In genomic region chr11:118410055-118410745, GRCh38 we compare ENCODE assay signal across 16 cellular contexts. TPM values are rescaled to one million over a fixed set of nuclear protein-coding genes. Genes with fewer than 3 reads are reported as not detected.
DNase-seq lines count a peak whose midpoint lies in the region; ATAC-seq and TF ChIP-seq lines count a peak whose summit lies in the region.
"Had no signal": no experiment of that assay in that cellular context is flagged by ENCODE, and none has a peak within 500 bp of the region (broad histone marks: within the 10 kb centered on the region; RNA-seq: fewer than 3 reads in every experiment).

No MANE protein-coding gene starts in this region.

- H3K9me3 ChIP-seq in Caco-2 (no peaks in the 10 kb centered on the region), OCI-LY1 (ENCODE audit: low read length) (no peaks in the 10 kb centered on the region), esophagus squamous epithelium (no peaks in the 10 kb centered on the region), aorta (ENCODE audit: control insufficient read depth, low read length) (no peaks in the 10 kb centered on the region)
- H3K9me3 ChIP-seq: BLaER1 treated with 17β-estradiol and CSF1 and Interleukin-3, amounts not matched to agents 10 nM and 100 nM; ovary had no signal

- no peak overlapping the region for H2AFZ ChIP-seq in OCI-LY1 (ENCODE audit: low read length)

- DNase-seq in Caco-2, result no peak
- DNase-seq in esophagus squamous epithelium (lab: John Stamatoyannopoulos, UW), result no peak
- no peak for DNase-seq in lower leg skin (ENCODE audit: low spot score in 2 of 2)
- DNase-seq in aorta, result no peak
- DNase-seq in left lobe of liver (ENCODE audit: low spot score), result no peak
- DNase-seq: activated B cell treated with CpG ODN at 0.5 μM for 24 hours; mammary epithelial cell; NCI-H1694 treated with DMSO at 0.1 percent for 48 hours; ovary; stimulated activated naive CD4-positive, alpha-beta T cell treated with Interleukin-2 at 50 U/mL for 16 hours had no signal

- H3K36me3 ChIP-seq in Caco-2 (ENCODE audit: control insufficient read depth, insufficient read depth, low read length) (peaks cover 4% of the 10 kb centered on the region), OCI-LY1 (ENCODE audit: insufficient read depth, low read length) (peaks cover 47% of the 10 kb centered on the region), esophagus squamous epithelium (peaks cover 0 to 77% (median 33%) of the 10 kb centered on the region in 3 donors), aorta (ENCODE audit: control insufficient read depth in 1 of 2, insufficient read depth in 2 of 2, low read length in 1 of 2) (peaks cover 0 to 1% of the 10 kb centered on the region in 2 donors)
- H3K36me3 ChIP-seq: ovary had no signal

- CTCF ChIA-PET in Caco-2 (lab: Charles Lee), result interaction anchor here (0.6 to 0.8 kb wide), 3 partner anchors 78 to 483 kb away, joined by 6 to 9 read pairs (median 7); no protein-coding TSS in a partner anchor

- 74 to 82% methylated on average over 7 of the region's 7 CpGs for whole genome bisulfite sequencing in esophagus squamous epithelium, 2 donors
- WGBS in lower leg skin, 2 donors, result 83 to 87% methylated on average over 7 of the region's 7 CpGs
- 60 to 70% methylated on average over 7 of the region's 7 CpGs for WGBS in aorta, 2 donors

- H3K9me2 ChIP-seq in OCI-LY1 (ENCODE audit: low read depth, low read length), result no peaks in the 10 kb centered on the region

- H3K36me3 Mint-ChIP-seq in Caco-2 (ENCODE audit: insufficient read depth, unreplicated experiment), result peaks cover 72% of the 10 kb centered on the region

- H3K9me3 Mint-ChIP-seq in Caco-2 (ENCODE audit: unreplicated experiment), result no peaks in the 10 kb centered on the region
- H3K9me3 Mint-ChIP-seq: activated B cell treated with CpG ODN at 0.5 μM for 24 hours, IgD-negative memory B cell had no signal

- 0 out of 2 replicates have a peak, but pooled peaks cover 5% of the 10 kb centered on the region for H3K4me1 ChIP-seq in Caco-2
- peaks cover 16% of the 10 kb centered on the region for H3K4me1 ChIP-seq in OCI-LY1 (ENCODE audit: insufficient read depth, low read length, severe bottlenecking)
- peaks cover 0 to 2% (median 0%) of the 10 kb centered on the region in 3 donors for H3K4me1 ChIP-seq in esophagus squamous epithelium
- no peaks in the 10 kb centered on the region for H3K4me1 ChIP-seq in aorta (ENCODE audit: control insufficient read depth in 1 of 2, insufficient read depth in 2 of 2, low read length in 2 of 2)

- POLR2A ChIA-PET in Caco-2 (lab: Charles Lee), result interaction anchor here (0.6 kb wide), 1 partner anchor 26 kb away, joined by 5 read pairs; no protein-coding TSS in a partner anchor

- TF ChIP-seq POLR2A in esophagus squamous epithelium (IDR thresholded peaks at IDR 0.05), result no peak
- TF ChIP-seq POLR2A in lower leg skin (IDR thresholded peaks at IDR 0.05), result no peak

- intact Hi-C loops in Caco-2 (cut with micrococcal nuclease; ENCODE audit: unreplicated experiment), result no loop called here
- intact Hi-C loops in esophagus squamous epithelium (cut with DNase I), result no loop called here
- intact Hi-C loops in lower leg skin (cut with DNase I; ENCODE audit: low total_unique reads), result no loop called here
- intact Hi-C loops in aorta (cut with DNase I), result no loop called here

- H3K4me1 Mint-ChIP-seq in Caco-2 (ENCODE audit: low read depth, unreplicated experiment), result peaks cover 15% of the 10 kb centered on the region

- H3K4me2 ChIP-seq in OCI-LY1 (ENCODE audit: low read length), result no peak overlapping the region

- H3K79me2 ChIP-seq in OCI-LY1 (ENCODE audit: insufficient read depth, low read length), result peaks cover 12% of the 10 kb centered on the region

- H3K9ac ChIP-seq in OCI-LY1 (ENCODE audit: low read length), result no peak overlapping the region
- H3K9ac ChIP-seq: BLaER1 treated with 17β-estradiol and CSF1 and Interleukin-3, amounts not matched to agents 10 nM and 100 nM had no signal

- no peaks in the 10 kb centered on the region for H3K27me3 Mint-ChIP-seq in Caco-2 (ENCODE audit: insufficient read depth, unreplicated experiment)
- H3K27me3 Mint-ChIP-seq: activated B cell treated with CpG ODN at 0.5 μM for 24 hours, IgD-negative memory B cell had no signal

- H3K4me3 Mint-ChIP-seq in Caco-2 (ENCODE audit: unreplicated experiment), result no peak overlapping the region
- H3K4me3 Mint-ChIP-seq: activated B cell treated with CpG ODN at 0.5 μM for 24 hours had no signal

- H3K4me3 ChIP-seq in Caco-2 (ENCODE audit: low read depth, low read length), result no peak overlapping the region
- no peak overlapping the region for H3K4me3 ChIP-seq in OCI-LY1 (ENCODE audit: low read depth, low read length, poor library complexity, severe bottlenecking)
- no peak overlapping the region for H3K4me3 ChIP-seq in esophagus squamous epithelium
- no peak overlapping the region for H3K4me3 ChIP-seq in lower leg skin (ENCODE audit: low read depth, poor library complexity, severe bottlenecking)
- H3K4me3 ChIP-seq in aorta (ENCODE audit: low read length in 2 of 2), result no peak overlapping the region
- H3K4me3 ChIP-seq: BLaER1 treated with 17β-estradiol and CSF1 and Interleukin-3, amounts not matched to agents 10 nM and 100 nM; ovary; SK-N-MC had no signal

- BruUV-seq in Caco-2 (replicated peaks; lab: Mats Ljungman, UMichigan), result no TSS peak

- H3F3A ChIP-seq in OCI-LY1 (ENCODE audit: insufficient read depth, low read length), result no peaks in the 10 kb centered on the region

- no peaks in the 10 kb centered on the region for H4K20me1 ChIP-seq in OCI-LY1 (ENCODE audit: insufficient read depth, low read length)

- peak overlapping the region; percentile 21 for H3K27ac Mint-ChIP-seq in Caco-2 (ENCODE audit: unreplicated experiment)
- H3K27ac Mint-ChIP-seq: activated B cell treated with CpG ODN at 0.5 μM for 24 hours had no signal

- H3K27ac ChIP-seq in OCI-LY1 (ENCODE audit: low read depth, low read length, poor library complexity, severe bottlenecking) (peak overlapping the region; percentile 21), esophagus squamous epithelium (no peak overlapping the region), aorta (ENCODE audit: low read depth in 1 of 2, low read length in 2 of 2) (no peak overlapping the region)
- H3K27ac ChIP-seq: BLaER1 treated with 17β-estradiol and CSF1 and Interleukin-3, amounts not matched to agents 10 nM and 100 nM; ovary; SK-N-MC had no signal

- H3K27me3 ChIP-seq in Caco-2 (replicated peaks; ENCODE audit: control insufficient read depth, insufficient read depth, low read length) (no peaks in the 10 kb centered on the region), OCI-LY1 (ENCODE audit: insufficient read depth, low read length) (no peaks in the 10 kb centered on the region), esophagus squamous epithelium (no peaks in the 10 kb centered on the region), aorta (ENCODE audit: control insufficient read depth in 1 of 2, insufficient read depth in 2 of 2, low read length in 1 of 2) (no peaks in the 10 kb centered on the region)
- H3K27me3 ChIP-seq: BLaER1 treated with 17β-estradiol and CSF1 and Interleukin-3, amounts not matched to agents 10 nM and 100 nM; ovary had no signal

- TF ChIP-seq CTCF in Caco-2 (IDR thresholded peaks at IDR 0.05; ENCODE audit: insufficient read depth in 1 of 2, low read depth in 1 of 2, low read length in 1 of 2, severe bottlenecking in 1 of 2, unreplicated experiment in 1 of 2) (no peak), OCI-LY1 (IDR thresholded peaks at IDR 0.05; ENCODE audit: low read length) (no peak), esophagus squamous epithelium (IDR thresholded peaks at IDR 0.05) (no peak), lower leg skin (IDR thresholded peaks at IDR 0.05) (no peak)

- peak; percentile 75 for ATAC-seq in GM18861 (IDR thresholded peaks at IDR 0.05; ENCODE audit: unreplicated experiment)
- peak; percentile 55 for ATAC-seq in HG02678 (IDR thresholded peaks at IDR 0.05; ENCODE audit: unreplicated experiment)
- ATAC-seq in aorta (ENCODE audit: low FRiP score), result no peak
- no peak for ATAC-seq in left lobe of liver

RNA-seq across cellular contexts. Expression of gene ATP5MG, which starts 8.8 kb away (rescaled TPM):
- total RNA-seq in Caco-2 (2022) (537 and 576 TPM in 2 replicates), esophagus squamous epithelium (10 to 100 TPM; 44.2 to 65.0 (median 48.8) TPM), lower leg skin (10 to 100 TPM; 26.7 to 83.6 (median 44.8) TPM), aorta (100 to 1,000 TPM in 1 of 2 donors, 10 to 100 TPM in 1; 98.4 to 107 TPM), left lobe of liver (94.9 TPM)
- 100 to 1,000 TPM; 118 to 256 TPM for polyA plus RNA-seq in aorta

RNA-seq across cellular contexts. Expression of gene KMT2A, which starts 26.1 kb away (rescaled TPM):
- total RNA-seq in Caco-2 (2022) (93.9 and 107 TPM in 2 replicates), esophagus squamous epithelium (10 to 100 TPM; 22.0 to 54.0 (median 29.0) TPM), lower leg skin (10 to 100 TPM; 57.8 to 94.6 (median 63.6) TPM), aorta (100 to 1,000 TPM; 105 to 114 TPM), left lobe of liver (20.4 TPM)
- 10 to 100 TPM in 1 of 2 donors, 1 to 10 TPM in 1; 5.6 to 15.1 TPM for polyA plus RNA-seq in aorta

RNA-seq across cellular contexts. Expression of gene UBE4A, which starts 50.8 kb away (rescaled TPM):
- 103 and 106 TPM in 2 replicates for total RNA-seq in Caco-2 (2022)
- total RNA-seq in esophagus squamous epithelium, result 10 to 100 TPM; 21.9 to 36.0 (median 33.2) TPM
- 10 to 100 TPM; 40.3 to 46.1 (median 44.4) TPM for total RNA-seq in lower leg skin
- 10 to 100 TPM; 33.4 to 35.2 TPM for total RNA-seq in aorta
- polyA plus RNA-seq in aorta, result 10 to 100 TPM in 1 of 2 donors, 1 to 10 TPM in 1; 3.3 to 14.3 TPM
- total RNA-seq in left lobe of liver, result 22.8 TPM

Comparison
In these comparisons a context has a peak if more than half of its experiments do, and no peak if none do; other contexts are left out.
1. ATAC-seq: peak in GM18861 (single experiment) and HG02678 (single experiment); none in aorta (single experiment) and left lobe of liver (single experiment).